Comparison of ENCODE assay signal across 31 cellular contexts in the genomic region with DNA sequence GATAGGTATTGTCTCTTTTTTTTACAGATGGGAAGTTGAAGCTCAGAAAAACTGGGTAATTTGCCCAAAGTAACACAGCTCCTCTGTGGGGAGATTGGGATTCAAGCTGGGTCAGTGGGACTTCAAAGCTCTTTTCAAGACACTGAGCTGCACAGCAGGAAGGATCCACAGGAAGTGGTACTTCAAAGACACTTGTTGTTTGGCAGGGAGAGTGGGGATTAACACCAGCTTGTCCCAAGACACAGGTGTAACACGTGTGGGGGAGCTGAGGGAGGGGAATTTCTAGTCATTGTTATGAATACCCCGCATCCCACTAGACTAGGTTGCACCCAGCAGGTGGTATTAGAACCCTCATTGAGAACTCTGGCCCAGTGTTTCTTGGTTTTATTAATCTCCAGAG.
DNase-seq lines count a peak whose midpoint lies in the region; TF ChIP-seq lines count a peak whose summit lies in the region.
"Had no signal": no experiment of that assay in that cellular context is flagged by ENCODE, and none has a peak within 500 bp of the region (broad histone marks: within the 10 kb centered on the region; RNA-seq: fewer than 3 reads in every experiment).

No MANE protein-coding gene starts in this region.

- H3K36me3 Mint-ChIP-seq in HFFc6 (ENCODE audit: low read depth): no peaks in the 10 kb centered on the region
- H3K36me3 Mint-ChIP-seq: naive thymus-derived CD8-positive, alpha-beta T cell had no signal

- TF ChIP-seq CTCF in HEK293 (tag by site-specific recombination; IDR thresholded peaks at IDR 0.05): no peak
- no peak for TF ChIP-seq CTCF in HFFc6 (IDR thresholded peaks at IDR 0.05)

- no peak overlapping the region for H3K4me3 Mint-ChIP-seq in HFFc6
- H3K4me3 Mint-ChIP-seq: activated naive CD8-positive, alpha-beta T cell treated with anti-CD3 and anti-CD28 coated beads, Interleukin-2, amount 50 U/mL, for 24 hours; activated T-cell treated with anti-CD3 and anti-CD28 coated beads, Interleukin-2, amount 50 U/mL, for 4 hours; central memory CD8-positive, alpha-beta T cell; dendritic cell treated with granulocyte-macrophage colony-stimulating factor and Interleukin-4, amounts not matched to agents 40 ng/mL and 50 ng/mL, for 4 days; naive thymus-derived CD8-positive, alpha-beta T cell had no signal

- POLR2A ChIA-PET in HEK293 (lab: Yijun Ruan, JAX): no interaction called here

- no peak overlapping the region for H3K27ac ChIP-seq in HEK293 (ENCODE audit: extremely low read depth, low read depth, low read length)
- H3K27ac ChIP-seq: prostate gland, right lobe of liver, spleen, upper lobe of right lung had no signal

- peaks cover 17% of the 10 kb centered on the region; the same call in 1 of the 2 replicates for H3K27me3 Mint-ChIP-seq in HFFc6 (ENCODE audit: insufficient read depth)
- H3K27me3 Mint-ChIP-seq: naive thymus-derived CD8-positive, alpha-beta T cell had no signal

- H3K36me3 ChIP-seq in HEK293 (ENCODE audit: control insufficient read depth in 2 of 2, insufficient read depth in 1 of 2, low read length in 2 of 2): no peaks in the 10 kb centered on the region
- H3K36me3 ChIP-seq: prostate gland, right lobe of liver, spleen, upper lobe of right lung had no signal

- H3K4me1 ChIP-seq in HEK293 (ENCODE audit: control insufficient read depth, insufficient read depth, low read length): 0 out of 2 replicates have a peak, but pooled peaks cover 5% of the 10 kb centered on the region
- H3K4me1 ChIP-seq: prostate gland, right lobe of liver, spleen, upper lobe of right lung had no signal

- DNase-seq in NCI-H1417 (lab: John Stamatoyannopoulos, UW) (peak; percentile 16 to 68 (median 18)), NCI-H1417 treated with DMSO at 0.1 percent for 48 hours (lab: John Stamatoyannopoulos, UW) (no peak), NCI-H69 (lab: John Stamatoyannopoulos, UW) (peak; percentile 48), iPS DF 19.7 (ENCODE audit: low read depth, low spot score) (peak; percentile 70), HFFc6 (no peak), Kasumi-1 (lab: John Stamatoyannopoulos, UW) (no peak)
- DNase-seq in activated effector memory CD4-positive, alpha-beta T cell treated with Interleukin-2 at 50 U/mL for 16 hours: no peak
- DNase-seq: 8988T; activated CD4-positive, alpha-beta T cell treated with anti-CD3 and anti-CD28 coated beads for 4 hours; activated naive CD8-positive, alpha-beta T cell treated with anti-CD3 and anti-CD28 coated beads, Interleukin-2, amount 50 U/mL, for 24 hours; activated T-cell treated with anti-CD3 and anti-CD28 coated beads, Interleukin-2, amount 50 U/mL, for 4 hours; C1 segment of cervical spinal cord; foreskin fibroblast; KBM-7; MM.1S; naive thymus-derived CD8-positive, alpha-beta T cell; NCI-H1436; NCI-H2171; NCI-H510A; nucleus accumbens; right lobe of liver; spleen; stimulated activated CD4-positive, alpha-beta T cell treated with anti-CD3 and anti-CD28 coated beads, Interleukin-2, amount 100 ng/mL, for 24 hours; stimulated activated naive CD8-positive, alpha-beta T cell treated with anti-CD3 and anti-CD28 coated beads, Interleukin-15, Interleukin-2, amounts not matched to agents 100 U/mL and 50 U/mL, for 24 hours; T-helper 9 cell; upper lobe of right lung had no signal

- no peaks in the 10 kb centered on the region for H3K4me1 Mint-ChIP-seq in HFFc6 (ENCODE audit: low read depth)
- H3K4me1 Mint-ChIP-seq: central memory CD8-positive, alpha-beta T cell had no signal

- no peaks in the 10 kb centered on the region for H3K9me3 Mint-ChIP-seq in HFFc6
- H3K9me3 Mint-ChIP-seq: activated naive CD8-positive, alpha-beta T cell treated with anti-CD3 and anti-CD28 coated beads, Interleukin-2, amount 50 U/mL, for 24 hours; activated T-cell treated with anti-CD3 and anti-CD28 coated beads, Interleukin-2, amount 50 U/mL, for 4 hours; central memory CD8-positive, alpha-beta T cell; dendritic cell treated with granulocyte-macrophage colony-stimulating factor and Interleukin-4, amounts not matched to agents 40 ng/mL and 50 ng/mL, for 4 days; naive thymus-derived CD8-positive, alpha-beta T cell had no signal

- H3K27ac Mint-ChIP-seq in HFFc6: no peak overlapping the region
- H3K27ac Mint-ChIP-seq: activated naive CD8-positive, alpha-beta T cell treated with anti-CD3 and anti-CD28 coated beads, Interleukin-2, amount 50 U/mL, for 24 hours; dendritic cell treated with granulocyte-macrophage colony-stimulating factor and Interleukin-4, amounts not matched to agents 40 ng/mL and 50 ng/mL, for 4 days had no signal

- H3K4me3 ChIP-seq in HEK293 (ENCODE audit: low read depth, low read length): no peak overlapping the region
- H3K4me3 ChIP-seq: lung, prostate gland, right lobe of liver, spleen, upper lobe of right lung had no signal

- H3K9me3 ChIP-seq in HEK293 (ENCODE audit: control insufficient read depth, insufficient read depth, low read depth, low read length): no peaks in the 10 kb centered on the region
- H3K9me3 ChIP-seq: prostate gland, right lobe of liver, spleen, upper lobe of right lung had no signal

- CTCF ChIA-PET in HEK293 (lab: Yijun Ruan, JAX): interaction anchor here (0.7 kb wide), 1 partner anchor 24 kb away, joined by 3 read pairs; no protein-coding TSS in a partner anchor

TF ChIP-seq in HEK293, 187 proteins besides CTCF, POLR2A, EP300 and RAD21:
- TF ChIP-seq, protein P1, sequence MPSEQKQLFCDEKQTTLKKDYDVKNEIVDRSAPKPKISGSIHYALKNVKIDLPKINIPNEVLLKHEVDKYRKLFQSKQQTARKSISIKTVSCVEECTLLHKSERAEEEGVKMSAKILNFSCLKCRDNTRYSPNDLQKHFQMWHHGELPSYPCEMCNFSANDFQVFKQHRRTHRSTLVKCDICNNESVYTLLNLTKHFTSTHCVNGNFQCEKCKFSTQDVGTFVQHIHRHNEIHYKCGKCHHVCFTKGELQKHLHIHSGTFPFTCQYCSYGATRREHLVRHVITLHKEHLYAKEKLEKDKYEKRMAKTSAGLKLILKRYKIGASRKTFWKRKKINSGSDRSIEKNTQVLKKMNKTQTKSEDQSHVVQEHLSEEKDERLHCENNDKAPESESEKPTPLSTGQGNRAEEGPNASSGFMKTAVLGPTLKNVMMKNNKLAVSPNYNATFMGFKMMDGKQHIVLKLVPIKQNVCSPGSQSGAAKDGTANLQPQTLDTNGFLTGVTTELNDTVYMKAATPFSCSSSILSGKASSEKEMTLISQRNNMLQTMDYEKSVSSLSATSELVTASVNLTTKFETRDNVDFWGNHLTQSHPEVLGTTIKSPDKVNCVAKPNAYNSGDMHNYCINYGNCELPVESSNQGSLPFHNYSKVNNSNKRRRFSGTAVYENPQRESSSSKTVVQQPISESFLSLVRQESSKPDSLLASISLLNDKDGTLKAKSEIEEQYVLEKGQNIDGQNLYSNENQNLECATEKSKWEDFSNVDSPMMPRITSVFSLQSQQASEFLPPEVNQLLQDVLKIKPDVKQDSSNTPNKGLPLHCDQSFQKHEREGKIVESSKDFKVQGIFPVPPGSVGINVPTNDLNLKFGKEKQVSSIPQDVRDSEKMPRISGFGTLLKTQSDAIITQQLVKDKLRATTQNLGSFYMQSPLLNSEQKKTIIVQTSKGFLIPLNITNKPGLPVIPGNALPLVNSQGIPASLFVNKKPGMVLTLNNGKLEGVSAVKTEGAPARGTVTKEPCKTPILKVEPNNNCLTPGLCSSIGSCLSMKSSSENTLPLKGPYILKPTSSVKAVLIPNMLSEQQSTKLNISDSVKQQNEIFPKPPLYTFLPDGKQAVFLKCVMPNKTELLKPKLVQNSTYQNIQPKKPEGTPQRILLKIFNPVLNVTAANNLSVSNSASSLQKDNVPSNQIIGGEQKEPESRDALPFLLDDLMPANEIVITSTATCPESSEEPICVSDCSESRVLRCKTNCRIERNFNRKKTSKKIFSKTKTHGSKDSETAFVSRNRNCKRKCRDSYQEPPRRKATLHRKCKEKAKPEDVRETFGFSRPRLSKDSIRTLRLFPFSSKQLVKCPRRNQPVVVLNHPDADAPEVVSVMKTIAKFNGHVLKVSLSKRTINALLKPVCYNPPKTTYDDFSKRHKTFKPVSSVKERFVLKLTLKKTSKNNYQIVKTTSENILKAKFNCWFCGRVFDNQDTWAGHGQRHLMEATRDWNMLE (tag by site-specific recombination; conservative IDR thresholded peaks at IDR 0.05; ENCODE audit: low read depth): no peak
- TF ChIP-seq ZNF658 (tag by site-specific recombination; IDR thresholded peaks at IDR 0.05) (no peak), PRDM1 (tag by site-specific recombination; IDR thresholded peaks at IDR 0.05) (no peak), ZIC2 (tag by site-specific recombination; IDR thresholded peaks at IDR 0.05) (peak; percentile 77), ZNF223 (tag by site-specific recombination; IDR thresholded peaks at IDR 0.05) (no peak), ZNF544 (tag by site-specific recombination; IDR thresholded peaks at IDR 0.05) (no peak), ZNF777 (tag by site-specific recombination; IDR thresholded peaks at IDR 0.05; ENCODE audit: borderline replicate concordance) (no peak)
- TF ChIP-seq, protein P2, sequence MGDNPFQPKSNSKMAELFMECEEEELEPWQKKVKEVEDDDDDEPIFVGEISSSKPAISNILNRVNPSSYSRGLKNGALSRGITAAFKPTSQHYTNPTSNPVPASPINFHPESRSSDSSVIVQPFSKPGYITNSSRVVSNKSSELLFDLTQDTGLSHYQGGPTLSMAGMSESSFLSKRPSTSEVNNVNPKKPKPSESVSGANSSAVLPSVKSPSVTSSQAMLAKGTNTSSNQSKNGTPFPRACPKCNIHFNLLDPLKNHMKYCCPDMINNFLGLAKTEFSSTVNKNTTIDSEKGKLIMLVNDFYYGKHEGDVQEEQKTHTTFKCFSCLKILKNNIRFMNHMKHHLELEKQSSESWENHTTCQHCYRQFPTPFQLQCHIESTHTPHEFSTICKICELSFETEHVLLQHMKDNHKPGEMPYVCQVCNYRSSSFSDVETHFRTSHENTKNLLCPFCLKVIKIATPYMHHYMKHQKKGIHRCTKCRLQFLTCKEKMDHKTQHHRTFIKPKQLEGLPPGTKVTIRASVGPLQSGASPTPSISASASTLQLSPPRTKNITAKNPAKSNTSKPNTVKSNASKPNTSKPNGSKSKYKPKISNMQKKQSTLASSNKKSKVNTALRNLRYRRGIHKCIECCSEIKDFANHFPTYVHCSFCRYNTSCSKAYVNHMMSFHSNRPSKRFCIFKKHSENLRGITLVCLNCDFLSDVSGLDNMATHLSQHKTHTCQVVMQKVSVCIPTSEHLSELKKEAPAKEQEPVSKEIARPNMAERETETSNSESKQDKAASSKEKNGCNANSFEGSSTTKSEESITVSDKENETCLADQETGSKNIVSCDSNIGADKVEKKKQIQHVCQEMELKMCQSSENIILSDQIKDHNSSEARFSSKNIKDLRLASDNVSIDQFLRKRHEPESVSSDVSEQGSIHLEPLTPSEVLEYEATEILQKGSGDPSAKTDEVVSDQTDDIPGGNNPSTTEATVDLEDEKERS (tag by site-specific recombination; IDR thresholded peaks at IDR 0.05): no peak

Comparison
In these comparisons a context has a peak if more than half of its experiments do, and no peak if none do; other contexts are left out.
1. DNase-seq: peak in NCI-H1417 (3 of 3), NCI-H69 (single experiment) and iPS DF 19.7 (single experiment); none in NCI-H1417 treated with DMSO at 0.1 percent for 48 hours (single experiment), activated effector memory CD4-positive, alpha-beta T cell treated with Interleukin-2 at 50 U/mL for 16 hours (single experiment), HFFc6 (single experiment) and Kasumi-1 (0 of 2).